Comparison of ENCODE assay signal across 24 cellular contexts in genomic region chr9:128182872-128183528, GRCh38. TPM values are rescaled to one million over a fixed set of nuclear protein-coding genes. Genes with fewer than 3 reads are reported as not detected.
A peak's percentile ranks its signal among the peaks of the same experiment; 100 is the strongest.
DNase-seq lines count a peak whose midpoint lies in the region; ATAC-seq and TF ChIP-seq lines count a peak whose summit lies in the region.
"Had no signal": no experiment of that assay in that cellular context is flagged by ENCODE, and none has a peak within 500 bp of the region (broad histone marks: within the 10 kb centered on the region; RNA-seq: fewer than 3 reads in every experiment).

No MANE protein-coding gene starts in this region.

- H3K4me1 Mint-ChIP-seq in activated T-helper 17 cell treated with anti-CD3 and anti-CD28 coated beads, Interleukin-2, amount 50 U/mL, for 72 hours = peaks cover 13% of the 10 kb centered on the region

- no peak for TF ChIP-seq RAD21 in HCT116 (IDR thresholded peaks at IDR 0.05; ENCODE audit: low read depth)

- H3K4me3 ChIP-seq in HCT116 (replicated peaks in 1 of 2; ENCODE audit: low read depth in 1 of 2, low read length in 2 of 2) = no peak overlapping the region
- H3K4me3 ChIP-seq in osteoblast (ENCODE audit: insufficient read depth, low read length) = no peak overlapping the region
- no peak overlapping the region for H3K4me3 ChIP-seq in tibial artery
- H3K4me3 ChIP-seq: GM12878 had no signal

- peaks cover 82% of the 10 kb centered on the region for H3K36me3 Mint-ChIP-seq in activated T-helper 17 cell treated with anti-CD3 and anti-CD28 coated beads, Interleukin-2, amount 50 U/mL, for 72 hours (ENCODE audit: low read depth)

- H3K4me1 ChIP-seq in HCT116 (ENCODE audit: control insufficient read depth in 1 of 2, insufficient read depth in 2 of 2, low read length in 2 of 2) (no peaks in the 10 kb centered on the region), osteoblast (ENCODE audit: insufficient read depth, low read length) (no peaks in the 10 kb centered on the region), tibial artery (no peaks in the 10 kb centered on the region)
- H3K4me1 ChIP-seq: BE2C had no signal

- H3K9me3 ChIP-seq in HCT116 (ENCODE audit: control insufficient read depth in 1 of 2, insufficient read depth in 1 of 2, low read depth in 1 of 2, low read length in 2 of 2) (no peaks in the 10 kb centered on the region; a peak in 1 of 4 replicates), osteoblast (ENCODE audit: low read depth, low read length) (peaks cover 5% of the 10 kb centered on the region), tibial artery (no peaks in the 10 kb centered on the region)
- H3K9me3 ChIP-seq: BE2C, SK-N-SH had no signal

- TF ChIP-seq CTCF in HCT116 (IDR thresholded peaks at IDR 0.05 in 2 of 3, conservative IDR thresholded peaks at IDR 0.05 in 1 of 3; ENCODE audit: borderline replicate concordance in 1 of 3, insufficient read depth in 1 of 3, low read depth in 2 of 3, low read length in 2 of 3) = no peak
- no peak for TF ChIP-seq CTCF in osteoblast (IDR thresholded peaks at IDR 0.05; ENCODE audit: extremely low read depth, low read depth, low read length)
- TF ChIP-seq CTCF in tibial artery (IDR thresholded peaks at IDR 0.05) = no peak

- H3K4me2 ChIP-seq in HCT116 (ENCODE audit: low read length) (no peak overlapping the region), osteoblast (ENCODE audit: insufficient read depth, low read length) (no peak overlapping the region)
- H3K4me2 ChIP-seq: SK-N-SH had no signal

- no peaks in the 10 kb centered on the region for H3K9me2 ChIP-seq in HCT116 (ENCODE audit: insufficient read depth)
- H3K9me2 ChIP-seq: SK-N-SH had no signal

- CTCF ChIA-PET in HCT116 (lab: Charles Lee) = interaction anchor here (0.6 to 1.2 kb wide), 4 partner anchors 10 to 270 kb away, joined by 3 to 5 read pairs (median 3); no protein-coding TSS in a partner anchor

- no peak overlapping the region for H3K9ac ChIP-seq in HCT116 (ENCODE audit: low read length)
- H3K9ac ChIP-seq: SK-N-SH had no signal

- H4K20me1 ChIP-seq in HCT116 (ENCODE audit: insufficient read depth) (no peaks in the 10 kb centered on the region), osteoblast (ENCODE audit: insufficient read depth, low read length) (peaks cover 4% of the 10 kb centered on the region)

- no peak overlapping the region for H3K27ac ChIP-seq in HCT116 (ENCODE audit: low read depth, low read length)
- H3K27ac ChIP-seq in osteoblast (ENCODE audit: low read depth, low read length) = no peak overlapping the region
- H3K27ac ChIP-seq in tibial artery = no peak overlapping the region

- POLR2A ChIA-PET in HCT116 (lab: Charles Lee) = no interaction called here

- H3K36me3 ChIP-seq in HCT116 (ENCODE audit: control insufficient read depth in 1 of 2, insufficient read depth in 2 of 2, low read length in 2 of 2) (peaks cover 19 to 43% of the 10 kb centered on the region in 2 experiments), osteoblast (ENCODE audit: insufficient read depth, low read length) (peaks cover 56% of the 10 kb centered on the region), tibial artery (peaks cover 46 to 80% (median 60%) of the 10 kb centered on the region in 3 donors)

- H2AFZ ChIP-seq in HCT116 (ENCODE audit: low read depth, low read length, poor library complexity, severe bottlenecking) = no peak overlapping the region
- no peak overlapping the region for H2AFZ ChIP-seq in osteoblast (ENCODE audit: low read length)

- intact Hi-C loops in HCT116 (cut with micrococcal nuclease) (no loop called here), Right ventricle myocardium inferior (cut with DNase I) (no loop called here), tibial artery (cut with DNase I; ENCODE audit: low total_unique reads) (no loop called here)

- H3K4me3 Mint-ChIP-seq in activated T-helper 17 cell treated with anti-CD3 and anti-CD28 coated beads, Interleukin-2, amount 50 U/mL, for 72 hours = no peak overlapping the region

- no peaks in the 10 kb centered on the region for H3K9me3 Mint-ChIP-seq in activated T-helper 17 cell treated with anti-CD3 and anti-CD28 coated beads, Interleukin-2, amount 50 U/mL, for 72 hours

- H3K27me3 Mint-ChIP-seq in activated T-helper 17 cell treated with anti-CD3 and anti-CD28 coated beads, Interleukin-2, amount 50 U/mL, for 72 hours = no peaks in the 10 kb centered on the region

- DNase-seq in HCT116 (ENCODE audit: low read depth, low spot score) (no peak), osteoblast (ENCODE audit: insufficient read length, low spot score, missing footprints) (peak; percentile 6), Right ventricle myocardium inferior (ENCODE audit: missing footprints) (no peak), tibial artery (no peak), SK-N-DZ (ENCODE audit: low spot score) (no peak)
- no peak for DNase-seq in stimulated activated CD4-positive, alpha-beta T cell treated with anti-CD3 and anti-CD28 coated beads, Interleukin-4, amount 100 ng/mL, for 24 hours
- DNase-seq: BE2C, DMS79 treated with DMSO at 0.1 percent for 48 hours, H7, MM.1S, NCI-H1092, NCI-H1436, NCI-H1930, NCI-H345, NCI-H524, NCI-H82, SHP77, SK-N-SH had no signal

- H3K79me2 ChIP-seq in HCT116 (ENCODE audit: insufficient read depth, low read length) (no peaks in the 10 kb centered on the region; the same call in 1 of the 2 replicates), osteoblast (ENCODE audit: insufficient read depth, low read length) (peaks cover 8% of the 10 kb centered on the region)

- RAD21 ChIA-PET in HCT116 (lab: Charles Lee; ENCODE audit: low non-redundant PET in 1 of 2, low total read pairs in 2 of 2, uncharacterized antibody in 2 of 2, unreplicated experiment in 2 of 2) = no interaction called here

- BruUV-seq in HCT116 (replicated peaks; lab: Mats Ljungman, UMichigan) = no TSS peak

- no peak for TF ChIP-seq POLR2A in HCT116 (IDR thresholded peaks at IDR 0.05; ENCODE audit: borderline replicate concordance, extremely low read depth, insufficient read depth, insufficient read length)

- H3K27ac Mint-ChIP-seq in activated T-helper 17 cell treated with anti-CD3 and anti-CD28 coated beads, Interleukin-2, amount 50 U/mL, for 72 hours = peak overlapping the region; percentile 22

- ATAC-seq in HCT116 (peak; percentile 5; the same call in 1 of the 2 replicates), esophagus mucosa (peak; percentile 81), Right ventricle myocardium inferior (no peak)
- ATAC-seq in activated T-helper 17 cell treated with anti-CD3 and anti-CD28 coated beads, Interleukin-2, amount 50 U/mL, for 72 hours (replicated peaks) = no peak
- ATAC-seq: GM12878 had no signal

- no peaks in the 10 kb centered on the region for H3K27me3 ChIP-seq in HCT116 (ENCODE audit: insufficient read depth, low read length)
- H3K27me3 ChIP-seq in osteoblast (ENCODE audit: insufficient read depth, low read length) = no peaks in the 10 kb centered on the region
- no peaks in the 10 kb centered on the region for H3K27me3 ChIP-seq in tibial artery
- H3K27me3 ChIP-seq: BE2C had no signal

TF ChIP-seq in HCT116, 20 proteins besides CTCF, POLR2A, EP300 and RAD21:
- no peak for TF ChIP-seq CEBPB (IDR thresholded peaks at IDR 0.05; ENCODE audit: low read depth)

RNA-seq across cellular contexts. Expression of gene CIZ1, which starts 8.4 kb away (rescaled TPM):
- total RNA-seq in HCT116 (2021; ENCODE audit: unreplicated experiment) (144 TPM), esophagus mucosa (85.2 TPM), osteoblast (33.7 and 40.1 TPM in 2 replicates), Right ventricle myocardium inferior (69.3 TPM)
- polyA plus RNA-seq in HCT116 (2012) = 132 and 147 TPM in 2 replicates
- 100 to 1,000 TPM; 113 to 123 TPM for total RNA-seq in activated T-helper 17 cell treated with anti-CD3 and anti-CD28 coated beads, Interleukin-2, amount 50 U/mL, for 72 hours
- 41.4 and 47.5 TPM in 2 replicates for polyA plus RNA-seq in SK-N-DZ (2014; cell fraction: cytosol; rRNA removed)
- polyA plus RNA-seq in SK-N-DZ (2014; cell fraction: nucleus; rRNA removed) = 91.0 and 97.3 TPM in 2 replicates

RNA-seq across cellular contexts. Expression of gene DNM1, which starts 20.2 kb away (rescaled TPM):
- 12.0 TPM for total RNA-seq in HCT116 (2021; ENCODE audit: unreplicated experiment)
- polyA plus RNA-seq in HCT116 (2012) = 10.3 and 11.1 TPM in 2 replicates
- total RNA-seq in activated T-helper 17 cell treated with anti-CD3 and anti-CD28 coated beads, Interleukin-2, amount 50 U/mL, for 72 hours = 1 to 10 TPM in 1 of 2 donors, under 1 TPM in 1; 0.84 to 9.2 TPM
- total RNA-seq in esophagus mucosa = 2.2 TPM
- 3.6 and 6.5 TPM in 2 replicates for total RNA-seq in osteoblast
- 6.1 TPM for total RNA-seq in Right ventricle myocardium inferior
- 19.7 and 30.2 TPM in 2 replicates for polyA plus RNA-seq in SK-N-DZ (2014; cell fraction: cytosol; rRNA removed)
- 85.2 and 188 TPM in 2 replicates for polyA plus RNA-seq in SK-N-DZ (2014; cell fraction: nucleus; rRNA removed)

RNA-seq across cellular contexts. Expression of gene BBLN, which starts 22.9 kb away (rescaled TPM):
- total RNA-seq in HCT116 (2021; ENCODE audit: unreplicated experiment) (119 TPM), esophagus mucosa (56.1 TPM), osteoblast (24.5 and 33.3 TPM in 2 replicates), Right ventricle myocardium inferior (36.1 TPM)
- polyA plus RNA-seq in HCT116 (2012) = 113 and 131 TPM in 2 replicates
- total RNA-seq in activated T-helper 17 cell treated with anti-CD3 and anti-CD28 coated beads, Interleukin-2, amount 50 U/mL, for 72 hours = 10 to 100 TPM; 65.7 to 71.9 TPM
- polyA plus RNA-seq in SK-N-DZ (2014; cell fraction: cytosol; rRNA removed) = 217 and 266 TPM in 2 replicates
- 151 and 172 TPM in 2 replicates for polyA plus RNA-seq in SK-N-DZ (2014; cell fraction: nucleus; rRNA removed)

RNA-seq across cellular contexts. Expression of gene LCN2, which starts 33.7 kb away (rescaled TPM):
- total RNA-seq in HCT116 (2021; ENCODE audit: unreplicated experiment) = 9.2 TPM
- 99.1 and 318 TPM in 2 replicates for polyA plus RNA-seq in HCT116 (2012)
- total RNA-seq in activated T-helper 17 cell treated with anti-CD3 and anti-CD28 coated beads, Interleukin-2, amount 50 U/mL, for 72 hours = not detected
- 525 TPM for total RNA-seq in esophagus mucosa
- total RNA-seq in osteoblast = not detected in 2 replicates
- not detected for total RNA-seq in Right ventricle myocardium inferior
- 1.3 TPM in 1 of 2 replicates, not detected in the other for polyA plus RNA-seq in SK-N-DZ (2014; cell fraction: cytosol; rRNA removed)
- polyA plus RNA-seq in SK-N-DZ (2014; cell fraction: nucleus; rRNA removed) = not detected in 2 replicates
- total RNA-seq: A673, GM12878, H7, LHCN-M2, OCI-LY7 had no signal
- polyA plus RNA-seq: GM12878, SK-N-SH had no signal

RNA-seq across cellular contexts. Expression of gene PTGES2, which starts 55.5 kb away (rescaled TPM):
- total RNA-seq in HCT116 (2021; ENCODE audit: unreplicated experiment) = 148 TPM
- polyA plus RNA-seq in HCT116 (2012) = 154 and 164 TPM in 2 replicates
- total RNA-seq in activated T-helper 17 cell treated with anti-CD3 and anti-CD28 coated beads, Interleukin-2, amount 50 U/mL, for 72 hours = 10 to 100 TPM; 15.3 to 32.3 TPM
- 52.0 TPM for total RNA-seq in esophagus mucosa
- total RNA-seq in osteoblast = 42.7 and 50.3 TPM in 2 replicates
- total RNA-seq in Right ventricle myocardium inferior = 158 TPM
- polyA plus RNA-seq in SK-N-DZ (2014; cell fraction: cytosol; rRNA removed) = 61.7 and 69.6 TPM in 2 replicates
- 159 and 165 TPM in 2 replicates for polyA plus RNA-seq in SK-N-DZ (2014; cell fraction: nucleus; rRNA removed)

Comparison
In these comparisons a context has a peak if more than half of its experiments do, and no peak if none do; other contexts are left out.
1. ATAC-seq: peak in HCT116 (single experiment) and esophagus mucosa (single experiment); none in activated T-helper 17 cell treated with anti-CD3 and anti-CD28 coated beads, Interleukin-2, amount 50 U/mL, for 72 hours (single experiment) and Right ventricle myocardium inferior (single experiment).